8 cellular contexts compared by ENCODE assay signal in genomic region chr22:29314537-29315285, GRCh38. TPM values are rescaled to one million over a fixed set of nuclear protein-coding genes. Genes with fewer than 3 reads are reported as not detected.
DNase-seq lines count a peak whose midpoint lies in the region; ATAC-seq, FAIRE-seq and TF ChIP-seq lines count a peak whose summit lies in the region.

No MANE protein-coding gene starts in this region.

- intact Hi-C loops in Calu3 (cut with micrococcal nuclease; ENCODE audit: unreplicated experiment), result no loop called here
- intact Hi-C loops in IMR-90 (cut with micrococcal nuclease), result no loop called here

- peak overlapping the region; percentile 43 for H2AFZ ChIP-seq in IMR-90 (replicated peaks; ENCODE audit: low read length, poor library complexity)

- TF ChIP-seq POLR2A in IMR-90 (IDR thresholded peaks at IDR 0.05; ENCODE audit: low read depth, low read length), result no peak

- no peak overlapping the region for H3K27ac ChIP-seq in IMR-90 (ENCODE audit: insufficient read depth, low read length)
- no peak overlapping the region for H3K27ac ChIP-seq in duodenal mucosa (ENCODE audit: low read depth, low read length)

- no peak overlapping the region for H2AK5ac ChIP-seq in IMR-90 (ENCODE audit: low read depth, low read length)

- H3K4me1 Mint-ChIP-seq in Calu3 (ENCODE audit: low read depth, unreplicated experiment) (peaks cover 29% of the 10 kb centered on the region), osteocyte (ENCODE audit: unreplicated experiment) (peaks cover 24% of the 10 kb centered on the region)

- DNase-seq in Calu3, result peak; percentile 35
- no peak for DNase-seq in IMR-90
- DNase-seq in osteocyte (ENCODE audit: extremely low spot score, unreplicated experiment), result no peak
- no peak for DNase-seq in DMS114 treated with DMSO at 0.1 percent for 48 hours (lab: John Stamatoyannopoulos, UW; ENCODE audit: unreplicated experiment)
- no peak for DNase-seq in GM19239 (ENCODE audit: insufficient read length, low spot score)

- 0 out of 2 replicates have a peak, but pooled peaks cover 5% of the 10 kb centered on the region for H3K9me1 ChIP-seq in IMR-90 (ENCODE audit: insufficient read depth, low read length)

- peaks cover 4% of the 10 kb centered on the region for H3K4me1 ChIP-seq in IMR-90 (ENCODE audit: control insufficient read depth, insufficient read depth, low read length)
- peaks cover 25 to 41% of the 10 kb centered on the region in 2 donors for H3K4me1 ChIP-seq in duodenal mucosa (ENCODE audit: control insufficient read depth in 1 of 2, insufficient read depth in 2 of 2, low read length in 2 of 2)

- WGBS in IMR-90 (ENCODE audit: extremely low coverage in 2 of 2, insufficient read length in 1 of 2), 2 experiments, result 7% methylated on average over 26 of the region's 69 CpGs; no CpG with 5 or more reads in 1 of the 2 experiments

- H3K27me3 Mint-ChIP-seq in Calu3 (ENCODE audit: unreplicated experiment) (peaks cover 40% of the 10 kb centered on the region), osteocyte (ENCODE audit: unreplicated experiment) (peaks cover 25% of the 10 kb centered on the region)

- no peaks in the 10 kb centered on the region for H3K9me3 Mint-ChIP-seq in Calu3 (ENCODE audit: low read depth, unreplicated experiment)
- H3K9me3 Mint-ChIP-seq in osteocyte (ENCODE audit: unreplicated experiment), result no peaks in the 10 kb centered on the region

- POLR2A ChIA-PET in IMR-90 (lab: Charles Lee; ENCODE audit: unreplicated experiment), result no interaction called here

- H2BK15ac ChIP-seq in IMR-90 (ENCODE audit: low read depth, low read length), result no peak overlapping the region

- H2AK9ac ChIP-seq in IMR-90 (replicated peaks; ENCODE audit: low read depth, low read length, poor library complexity), result no peak overlapping the region

- no peak overlapping the region for H2BK5ac ChIP-seq in IMR-90 (ENCODE audit: low read depth, low read length, poor library complexity, severe bottlenecking)

- no peak overlapping the region for H4K5ac ChIP-seq in IMR-90 (ENCODE audit: low read depth, low read length)

- no peak overlapping the region; the same call in 1 of the 2 replicates for H3K23ac ChIP-seq in IMR-90 (ENCODE audit: low read depth, low read length)

- no peak overlapping the region for H3K14ac ChIP-seq in IMR-90 (replicated peaks; ENCODE audit: low read depth, low read length)

- dilution Hi-C loops in IMR-90 (cut with HindIII; ENCODE audit: low sequenced_read_pairs, unreplicated experiment), result no loop called here

- no peak for FAIRE-seq in GM19239 (lab: Jason Lieb, UNC)

- H3K9ac ChIP-seq in IMR-90 (ENCODE audit: low read depth, low read length) (no peak overlapping the region), duodenal mucosa (ENCODE audit: low read depth in 1 of 2, low read length in 2 of 2) (no peak overlapping the region)

- H3K79me1 ChIP-seq in IMR-90 (ENCODE audit: low read depth in 1 of 2, low read length in 2 of 2), result peaks cover 0 to 16% of the 10 kb centered on the region in 2 experiments; a peak in 2 of 4 replicates

- no peak overlapping the region for H4K91ac ChIP-seq in IMR-90 (ENCODE audit: insufficient read depth, low read depth, low read length)

- no peak overlapping the region for H4K8ac ChIP-seq in IMR-90 (ENCODE audit: low read depth in 2 of 2, low read length in 2 of 2)

- no peak overlapping the region for H3K4ac ChIP-seq in IMR-90 (ENCODE audit: low read depth, low read length)

- H3K4me3 ChIP-seq in IMR-90 (ENCODE audit: insufficient read depth, low read depth, low read length) (no peak overlapping the region), duodenal mucosa (ENCODE audit: low read depth in 1 of 2, low read length in 2 of 2) (peak overlapping the region; percentile 22 to 35)

- no peak overlapping the region for H2BK20ac ChIP-seq in IMR-90 (ENCODE audit: low read depth, low read length)

- TF ChIP-seq CTCF in Calu3 (IDR thresholded peaks at IDR 0.05; ENCODE audit: unreplicated experiment), result no peak
- TF ChIP-seq CTCF in IMR-90 (conservative IDR thresholded peaks at IDR 0.05; ENCODE audit: low read depth, low read length), result no peak
- TF ChIP-seq CTCF in osteocyte (IDR thresholded peaks at IDR 0.05), result no peak

- BruUV-seq in Calu3 (replicated peaks; lab: Mats Ljungman, UMichigan) (no TSS peak), IMR-90 (replicated peaks; lab: Mats Ljungman, UMichigan) (no TSS peak)

- H3K9me3 ChIP-seq in IMR-90 (ENCODE audit: control insufficient read depth, insufficient read depth, low read length) (no peaks in the 10 kb centered on the region), duodenal mucosa (ENCODE audit: control insufficient read depth in 1 of 2, low read length in 2 of 2) (no peaks in the 10 kb centered on the region)

- H3K27ac Mint-ChIP-seq in Calu3 (ENCODE audit: unreplicated experiment), result no peak overlapping the region
- H3K27ac Mint-ChIP-seq in osteocyte (ENCODE audit: unreplicated experiment), result no peak overlapping the region

- H3K36me3 Mint-ChIP-seq in Calu3 (ENCODE audit: insufficient read depth, unreplicated experiment) (peaks cover 26% of the 10 kb centered on the region), osteocyte (ENCODE audit: unreplicated experiment) (no peaks in the 10 kb centered on the region)

- CTCF ChIA-PET in Calu3 (lab: Charles Lee) (no interaction called here), IMR-90 (lab: Yijun Ruan, JAX) (no interaction called here)

- peaks cover 2% of the 10 kb centered on the region; the same call in 1 of the 2 replicates for H3K36me3 ChIP-seq in IMR-90 (ENCODE audit: control insufficient read depth, insufficient read depth, low read length)
- no peaks in the 10 kb centered on the region for H3K36me3 ChIP-seq in duodenal mucosa (ENCODE audit: control insufficient read depth in 1 of 2, insufficient read depth in 2 of 2, low read length in 2 of 2)

- in situ Hi-C loops in IMR-90 (cut with MboI; ENCODE audit: low sequenced_read_pairs), result no loop called here

- no peak for ATAC-seq in IMR-90 (ENCODE audit: low read depth)
- no peak for ATAC-seq in HG03354 (IDR thresholded peaks at IDR 0.05; ENCODE audit: poor library complexity, severe bottlenecking, unreplicated experiment)
- no peak for ATAC-seq in GM19397 (IDR thresholded peaks at IDR 0.05; ENCODE audit: unreplicated experiment)

- TF ChIP-seq RAD21 in IMR-90 (IDR thresholded peaks at IDR 0.05; ENCODE audit: low read length), result no peak

- H4K20me1 ChIP-seq in IMR-90 (ENCODE audit: insufficient read depth, low read length), result peaks cover 31% of the 10 kb centered on the region

- H3K27me3 ChIP-seq in IMR-90 (ENCODE audit: control insufficient read depth, insufficient read depth, low read length), result peaks cover 47% of the 10 kb centered on the region
- peaks cover 10 to 17% of the 10 kb centered on the region in 2 donors for H3K27me3 ChIP-seq in duodenal mucosa (ENCODE audit: control insufficient read depth in 1 of 2, insufficient read depth in 2 of 2, low read length in 2 of 2)

- H3K18ac ChIP-seq in IMR-90 (ENCODE audit: low read depth, low read length), result no peak overlapping the region

- H3K56ac ChIP-seq in IMR-90 (ENCODE audit: extremely low read depth, insufficient read depth, low read length), result no peak overlapping the region

- H3K4me2 ChIP-seq in IMR-90 (ENCODE audit: low read depth, low read length), result no peak overlapping the region

- H2BK120ac ChIP-seq in IMR-90 (ENCODE audit: low read depth, low read length), result no peak overlapping the region

- H3K4me3 Mint-ChIP-seq in Calu3 (ENCODE audit: low read depth, unreplicated experiment) (peak overlapping the region; percentile 38), osteocyte (ENCODE audit: unreplicated experiment) (peak overlapping the region; percentile 51)

TF ChIP-seq in IMR-90, 13 proteins besides CTCF, POLR2A, EP300 and RAD21 (continues in another document):
- no peak for TF ChIP-seq USF2 (IDR thresholded peaks at IDR 0.05; ENCODE audit: low read depth, low read length)
- TF ChIP-seq MAZ (IDR thresholded peaks at IDR 0.05; ENCODE audit: borderline replicate concordance, low read depth, low read length), result no peak
- TF ChIP-seq MAFK (IDR thresholded peaks at IDR 0.05; ENCODE audit: low read depth, low read length), result no peak
- no peak for TF ChIP-seq MXI1 (IDR thresholded peaks at IDR 0.05; ENCODE audit: borderline replicate concordance, low read depth, low read length)
- no peak for TF ChIP-seq RCOR1 (IDR thresholded peaks at IDR 0.05; ENCODE audit: insufficient replicate concordance, low read length)
- TF ChIP-seq SMC3 (IDR thresholded peaks at IDR 0.05; ENCODE audit: low read depth, low read length), result no peak
- no peak for TF ChIP-seq FOS (IDR thresholded peaks at IDR 0.05; ENCODE audit: low read depth, low read length)

RNA-seq across cellular contexts. Expression of gene RASL10A, which starts 0.8 kb away (rescaled TPM):
- 1.6 and 2.2 TPM in 2 replicates for total RNA-seq in Calu3 (2022)
- not detected in 2 replicates for total RNA-seq in IMR-90 (2012; rRNA removed)
- polyA plus RNA-seq in IMR-90 (2012; rRNA removed), result 0.07 and 0.26 TPM in 2 replicates
- 0.22 TPM in 1 of 2 replicates, not detected in the other for polyA plus RNA-seq in IMR-90 (2012; cell fraction: cytosol; rRNA removed)
- polyA plus RNA-seq in IMR-90 (2012; cell fraction: nucleus; rRNA removed; ENCODE audit: low replicate concordance), result 0.89 and 2.7 TPM in 2 replicates
- total RNA-seq in osteocyte, result not detected in 2 replicates

RNA-seq across cellular contexts. Expression of gene GAS2L1, which starts 8.3 kb away (rescaled TPM):
- total RNA-seq in Calu3 (2022), result 16.6 and 16.9 TPM in 2 replicates
- 1.4 TPM in 2 replicates for total RNA-seq in IMR-90 (2012; rRNA removed)
- 15.6 and 22.5 TPM in 2 replicates for polyA plus RNA-seq in IMR-90 (2012; rRNA removed)
- 24.1 and 32.2 TPM in 2 replicates for polyA plus RNA-seq in IMR-90 (2012; cell fraction: cytosol; rRNA removed)
- 20.1 and 69.5 TPM in 2 replicates for polyA plus RNA-seq in IMR-90 (2012; cell fraction: nucleus; rRNA removed; ENCODE audit: low replicate concordance)
- total RNA-seq in osteocyte, result 21.6 and 22.3 TPM in 2 replicates

RNA-seq across cellular contexts. Expression of gene EWSR1, which starts 46.6 kb away (rescaled TPM):
- 368 and 374 TPM in 2 replicates for total RNA-seq in Calu3 (2022)
- 414 and 518 TPM in 2 replicates for total RNA-seq in IMR-90 (2012; rRNA removed)
- 243 and 267 TPM in 2 replicates for polyA plus RNA-seq in IMR-90 (2012; rRNA removed)
- polyA plus RNA-seq in IMR-90 (2012; cell fraction: cytosol; rRNA removed), result 124 and 135 TPM in 2 replicates
- 764 and 770 TPM in 2 replicates for polyA plus RNA-seq in IMR-90 (2012; cell fraction: nucleus; rRNA removed; ENCODE audit: low replicate concordance)
- 218 and 228 TPM in 2 replicates for total RNA-seq in osteocyte

RNA-seq across cellular contexts. Expression of gene RHBDD3, which starts 46.9 kb away (rescaled TPM):
- 51.5 and 51.7 TPM in 2 replicates for total RNA-seq in Calu3 (2022)
- 5.7 and 6.9 TPM in 2 replicates for total RNA-seq in IMR-90 (2012; rRNA removed)
- polyA plus RNA-seq in IMR-90 (2012; rRNA removed), result 21.2 and 21.5 TPM in 2 replicates
- polyA plus RNA-seq in IMR-90 (2012; cell fraction: cytosol; rRNA removed), result 16.5 and 26.9 TPM in 2 replicates
- polyA plus RNA-seq in IMR-90 (2012; cell fraction: nucleus; rRNA removed; ENCODE audit: low replicate concordance), result 32.2 and 94.3 TPM in 2 replicates
- total RNA-seq in osteocyte, result 41.0 and 45.8 TPM in 2 replicates
